In genomic region chr7:1986366-1987083, GRCh38 we compare ENCODE assay signal across 16 cellular contexts.
DNase-seq lines count a peak whose midpoint lies in the region; ATAC-seq and TF ChIP-seq lines count a peak whose summit lies in the region.
"Had no signal": no experiment of that assay in that cellular context is flagged by ENCODE, and none has a peak within 500 bp of the region (broad histone marks: within the 10 kb centered on the region; RNA-seq: fewer than 3 reads in every experiment).

No MANE protein-coding gene starts in this region.

- H3K36me3 ChIP-seq in SK-N-MC (ENCODE audit: insufficient read depth, low read length) = no peaks in the 10 kb centered on the region
- H3K36me3 ChIP-seq: esophagus squamous epithelium, MG63 had no signal

- 0 out of 2 replicates have a peak overlapping the region, but pooled peaks have one; percentile 6 for H3K27ac ChIP-seq in SK-N-MC
- H3K27ac ChIP-seq: esophagus squamous epithelium had no signal

- H3K4me1 Mint-ChIP-seq in activated CD4-positive, alpha-beta T cell treated with anti-CD3 and anti-CD28 coated beads, Interleukin-2, amount 10 ng/mL, durations not matched to agents 7 days and 5 days = peaks cover 30% of the 10 kb centered on the region
- H3K4me1 Mint-ChIP-seq in activated naive CD8-positive, alpha-beta T cell (ENCODE audit: low read depth) = peaks cover 28% of the 10 kb centered on the region
- peaks cover 9% of the 10 kb centered on the region for H3K4me1 Mint-ChIP-seq in progenitor cell of endocrine pancreas (ENCODE audit: low read depth)

- peak overlapping the region; percentile 94 for H3K27ac Mint-ChIP-seq in activated CD4-positive, alpha-beta T cell treated with anti-CD3 and anti-CD28 coated beads, Interleukin-2, amount 10 ng/mL, durations not matched to agents 7 days and 5 days
- peak overlapping the region; percentile 86 for H3K27ac Mint-ChIP-seq in activated naive CD8-positive, alpha-beta T cell
- H3K27ac Mint-ChIP-seq in progenitor cell of endocrine pancreas = no peak overlapping the region

- DNase-seq in activated CD4-positive, alpha-beta T cell treated with anti-CD3 and anti-CD28 coated beads, Interleukin-2, amount 10 ng/mL, durations not matched to agents 7 days and 5 days = peak; percentile 67
- no peak for DNase-seq in activated CD4-positive, alpha-beta T cell treated with anti-CD3 and anti-CD28 coated beads, Interleukin-2, amount 50 U/mL, for 48 hours
- no peak for DNase-seq in SK-N-MC (ENCODE audit: low read depth, low spot score)
- DNase-seq in retina = peak; percentile 20
- no peak for DNase-seq in progenitor cell of endocrine pancreas (ENCODE audit: low spot score, unreplicated experiment)
- DNase-seq: anterior cingulate cortex; dermis blood vessel endothelial cell; esophagus squamous epithelium; MG63; NCI-H2081; NCI-H526 treated with DMSO at 0.1 percent for 48 hours; stimulated activated CD4-positive, alpha-beta T cell treated with anti-CD3 and anti-CD28 coated beads, Interleukin-4, amount 100 ng/mL, for 24 hours had no signal

- ATAC-seq in HG02642 (IDR thresholded peaks at IDR 0.05; ENCODE audit: poor library complexity, unreplicated experiment) (no peak), GM19351 (IDR thresholded peaks at IDR 0.05; ENCODE audit: unreplicated experiment) (no peak)

- CTCF ChIA-PET in activated CD4-positive, alpha-beta T cell treated with anti-CD3 and anti-CD28 coated beads, Interleukin-2, amount 10 ng/mL, durations not matched to agents 7 days and 5 days (lab: Charles Lee) = interaction anchor here (0.6 kb wide), 1 partner anchor 868 kb away, joined by 4 read pairs; no protein-coding TSS in a partner anchor

- peak overlapping the region; percentile 8 for H3K4me3 Mint-ChIP-seq in activated CD4-positive, alpha-beta T cell treated with anti-CD3 and anti-CD28 coated beads, Interleukin-2, amount 10 ng/mL, durations not matched to agents 7 days and 5 days
- peak overlapping the region; percentile 43 for H3K4me3 Mint-ChIP-seq in activated naive CD8-positive, alpha-beta T cell
- H3K4me3 Mint-ChIP-seq in progenitor cell of endocrine pancreas (ENCODE audit: low read depth) = no peak overlapping the region

- peaks cover 15% of the 10 kb centered on the region for H3K36me3 Mint-ChIP-seq in activated CD4-positive, alpha-beta T cell treated with anti-CD3 and anti-CD28 coated beads, Interleukin-2, amount 10 ng/mL, durations not matched to agents 7 days and 5 days (ENCODE audit: low read depth)
- peaks cover 4% of the 10 kb centered on the region for H3K36me3 Mint-ChIP-seq in activated naive CD8-positive, alpha-beta T cell
- H3K36me3 Mint-ChIP-seq in progenitor cell of endocrine pancreas (ENCODE audit: insufficient read depth) = peaks cover 5% of the 10 kb centered on the region

- peaks cover 2% of the 10 kb centered on the region for H3K9me3 Mint-ChIP-seq in activated CD4-positive, alpha-beta T cell treated with anti-CD3 and anti-CD28 coated beads, Interleukin-2, amount 10 ng/mL, durations not matched to agents 7 days and 5 days
- H3K9me3 Mint-ChIP-seq in activated naive CD8-positive, alpha-beta T cell (ENCODE audit: low read depth) = no peaks in the 10 kb centered on the region
- H3K9me3 Mint-ChIP-seq in progenitor cell of endocrine pancreas (ENCODE audit: low read depth) = no peaks in the 10 kb centered on the region

- no peaks in the 10 kb centered on the region for H3K9me3 ChIP-seq in SK-N-MC (ENCODE audit: low read depth, low read length)
- H3K9me3 ChIP-seq: esophagus squamous epithelium, heart right ventricle, MG63 had no signal

- H3K9ac ChIP-seq in SK-N-MC (ENCODE audit: insufficient read length) = no peak overlapping the region

- POLR2A ChIA-PET in activated CD4-positive, alpha-beta T cell treated with anti-CD3 and anti-CD28 coated beads, Interleukin-2, amount 10 ng/mL, durations not matched to agents 7 days and 5 days (lab: Charles Lee) = no interaction called here

- no peak overlapping the region for H3K4me3 ChIP-seq in SK-N-MC
- H3K4me3 ChIP-seq: esophagus squamous epithelium, heart right ventricle, MG63 had no signal

- no peak for TF ChIP-seq CTCF in progenitor cell of endocrine pancreas (IDR thresholded peaks at IDR 0.05; ENCODE audit: unreplicated experiment)

- H3K27me3 Mint-ChIP-seq in activated CD4-positive, alpha-beta T cell treated with anti-CD3 and anti-CD28 coated beads, Interleukin-2, amount 10 ng/mL, durations not matched to agents 7 days and 5 days = no peaks in the 10 kb centered on the region
- no peaks in the 10 kb centered on the region for H3K27me3 Mint-ChIP-seq in activated naive CD8-positive, alpha-beta T cell
- no peaks in the 10 kb centered on the region for H3K27me3 Mint-ChIP-seq in progenitor cell of endocrine pancreas

Comparison
In these comparisons a context has a peak if more than half of its experiments do, and no peak if none do; other contexts are left out.
1. DNase-seq: peak in activated CD4-positive, alpha-beta T cell treated with anti-CD3 and anti-CD28 coated beads, Interleukin-2, amount 10 ng/mL, durations not matched to agents 7 days and 5 days (single experiment) and retina (single experiment); none in activated CD4-positive, alpha-beta T cell treated with anti-CD3 and anti-CD28 coated beads, Interleukin-2, amount 50 U/mL, for 48 hours (0 of 2), SK-N-MC (single experiment) and progenitor cell of endocrine pancreas (single experiment).